Comparison of ENCODE assay signal across 1 cellular context in genomic region chr2:210718503-210718902, GRCh38.
TF ChIP-seq lines count a peak whose summit lies in the region.

No MANE protein-coding gene starts in this region.

TF ChIP-seq in WTC11, 78 proteins besides CTCF, POLR2A, EP300 and RAD21 (continued from another document):
- no peak for TF ChIP-seq ZNF138 (CRISPR knock-in tag; conservative IDR thresholded peaks at IDR 0.05)
